Comparison of ENCODE assay signal across 1 cellular context in genomic region chr14:80316426-80316825, GRCh38.
TF ChIP-seq lines count a peak whose summit lies in the region.

No MANE protein-coding gene starts in this region.

TF ChIP-seq in GM23338, 12 proteins besides CTCF, POLR2A, EP300 and RAD21 (continued from another document):
- TF ChIP-seq ZNF462 (CRISPR knock-in tag; IDR thresholded peaks at IDR 0.05) (no peak), ETS1 (IDR thresholded peaks at IDR 0.05) (no peak), ZNF331 (CRISPR knock-in tag; IDR thresholded peaks at IDR 0.05; ENCODE audit: low read depth) (no peak), EZH2phosphoT487 (IDR thresholded peaks at IDR 0.05; ENCODE audit: unreplicated experiment) (no peak), EZH2 (IDR thresholded peaks at IDR 0.05; ENCODE audit: low read depth, unreplicated experiment) (no peak), JUNB (IDR thresholded peaks at IDR 0.05; ENCODE audit: unreplicated experiment) (no peak), CREB1 (CRISPR knock-in tag; IDR thresholded peaks at IDR 0.05; ENCODE audit: low read depth) (no peak), ZNF114 (CRISPR knock-in tag; IDR thresholded peaks at IDR 0.05) (no peak), POLR2AphosphoS5 (IDR thresholded peaks at IDR 0.05; ENCODE audit: low read depth) (no peak)
